8 cellular contexts compared by ENCODE assay signal in genomic region chr19:17469371-17470203, GRCh38. TPM values are rescaled to one million over a fixed set of nuclear protein-coding genes. Genes with fewer than 3 reads are reported as not detected.
DNase-seq lines count a peak whose midpoint lies in the region; ATAC-seq and TF ChIP-seq lines count a peak whose summit lies in the region.

No MANE protein-coding gene starts in this region.

- H3K4me1 Mint-ChIP-seq in HFFc6 (ENCODE audit: low read depth) (peaks cover 44% of the 10 kb centered on the region), T-cell (peaks cover 29 to 36% (median 35%) of the 10 kb centered on the region in 3 donors)

- DNase-seq in HFFc6 (peak; percentile 89), NCI-H1092 (lab: John Stamatoyannopoulos, UW) (peak; percentile 67), T-cell (peak; percentile 85 to 98 (median 95)), amniotic stem cell (lab: John Stamatoyannopoulos, UW) (peak; percentile 90), left ventricle myocardium inferior (peak; percentile 95), psoas muscle (peak; percentile 95 to 98), ureter (ENCODE audit: low spot score) (peak; percentile 97)

- H3K9me3 ChIP-seq in left ventricle myocardium inferior (replicated peaks) (no peaks in the 10 kb centered on the region), psoas muscle (no peaks in the 10 kb centered on the region)

- H3K27me3 Mint-ChIP-seq in HFFc6 (ENCODE audit: insufficient read depth) (no peaks in the 10 kb centered on the region; the same call in 1 of the 2 replicates), T-cell (no peaks in the 10 kb centered on the region)

- TF ChIP-seq CTCF in HFFc6 (IDR thresholded peaks at IDR 0.05) (no peak), left ventricle myocardium inferior (IDR thresholded peaks at IDR 0.05; ENCODE audit: borderline replicate concordance) (no peak), psoas muscle (IDR thresholded peaks at IDR 0.05) (no peak)

- H3K27me3 ChIP-seq in left ventricle myocardium inferior (ENCODE audit: low read depth), result no peaks in the 10 kb centered on the region
- no peaks in the 10 kb centered on the region for H3K27me3 ChIP-seq in psoas muscle (ENCODE audit: insufficient read depth in 3 of 3, low read length in 2 of 3)

- POLR2A ChIA-PET in T-cell (lab: Charles Lee), result interaction anchor here in 1 of 2 donors (0.5 kb wide), 1 partner anchor 76 kb away, joined by 6 read pairs; no protein-coding TSS in a partner anchor

- intact Hi-C loops in left ventricle myocardium inferior (cut with micrococcal nuclease) (loop anchor here (2.0 kb wide), 1 partner anchor 41 kb away; the partner anchor contains the start of gene PGLS), psoas muscle (cut with DNase I) (loop anchor here (5.0 kb wide), 1 partner anchor 122 kb away; no protein-coding TSS in a partner anchor)

- H3K36me3 ChIP-seq in left ventricle myocardium inferior (peaks cover 13% of the 10 kb centered on the region), psoas muscle (ENCODE audit: insufficient read depth in 1 of 2, low read depth in 1 of 2) (peaks cover 0 to 4% of the 10 kb centered on the region in 2 donors)

- H3K4me3 Mint-ChIP-seq in HFFc6 (peak overlapping the region; percentile 97), T-cell (peak overlapping the region; percentile 92 to 98 (median 92))

- H3K4me1 ChIP-seq in left ventricle myocardium inferior (peaks cover 64% of the 10 kb centered on the region), psoas muscle (peaks cover 35% of the 10 kb centered on the region)

- CTCF ChIA-PET in T-cell (lab: Charles Lee), result interaction anchor here in 1 of 2 donors (0.6 kb wide), 1 partner anchor 170 kb away, joined by 3 read pairs; no protein-coding TSS in a partner anchor

- whole genome bisulfite sequencing in psoas muscle, 3 donors, result 0 to 1% (median 1%) methylated on average over 39 to 45 of the region's 45 CpGs

- H3K9me3 Mint-ChIP-seq in HFFc6 (no peaks in the 10 kb centered on the region), T-cell (no peaks in the 10 kb centered on the region)

- H3K27ac Mint-ChIP-seq in HFFc6 (peak overlapping the region; percentile 93), T-cell (peak overlapping the region; percentile 88 to 96)

- peak; percentile 82 to 87 (median 82) for ATAC-seq in T-cell (replicated peaks in 1 of 4)
- ATAC-seq in psoas muscle, result peak; percentile 75 to 81 (median 76)

- H3K27ac ChIP-seq in left ventricle myocardium inferior (replicated peaks) (peak overlapping the region; percentile 97), psoas muscle (peak overlapping the region; percentile 93)

- H3K36me3 Mint-ChIP-seq in HFFc6 (ENCODE audit: low read depth) (no peaks in the 10 kb centered on the region), T-cell (no peaks in the 10 kb centered on the region)

- H3K4me3 ChIP-seq in GM08714 (ENCODE audit: low read length) (peak overlapping the region; percentile 63; the same call in 1 of the 2 replicates), left ventricle myocardium inferior (peak overlapping the region; percentile 93), psoas muscle (peak overlapping the region; percentile 88)

RNA-seq across cellular contexts. Expression of gene SLC27A1, which starts 0.7 kb away (rescaled TPM):
- total RNA-seq in HFFc6 (2021; fragmentation: NEBNext Ultra II Directional; extraction: Animal tissue kit (Norgen Biotek cat#: 25700)), result 10 to 100 TPM; 11.5 to 14.9 (median 13.6) TPM
- total RNA-seq in T-cell, result 10 to 100 TPM in 3 of 5 donors, 1 to 10 TPM in 2; 5.9 to 13.3 (median 10.5) TPM
- 59.3 TPM for total RNA-seq in left ventricle myocardium inferior
- total RNA-seq in psoas muscle, result 10 to 100 TPM; 18.4 to 40.1 (median 27.9) TPM
- 10 to 100 TPM; 11.8 to 30.6 (median 24.1) TPM for polyA plus RNA-seq in psoas muscle
- 17.1 TPM for total RNA-seq in ureter

RNA-seq across cellular contexts. Expression of gene NXNL1, which starts 8.9 kb away (rescaled TPM):
- not detected for total RNA-seq in HFFc6 (2021; fragmentation: NEBNext Ultra II Directional; extraction: Animal tissue kit (Norgen Biotek cat#: 25700))
- total RNA-seq in T-cell (not detected), left ventricle myocardium inferior (0.33 TPM), psoas muscle (1 to 10 TPM in 1 of 4 donors, under 1 TPM in 3; 0.43 to 1.0 (median 0.72) TPM), ureter (not detected)
- under 1 TPM in 2 of 3 donors, not detected in 1; 0.14 to 0.64 TPM for polyA plus RNA-seq in psoas muscle

RNA-seq across cellular contexts. Expression of gene TMEM221, which starts 21.1 kb away (rescaled TPM):
- not detected for total RNA-seq in HFFc6 (2021; fragmentation: NEBNext Ultra II Directional; extraction: Animal tissue kit (Norgen Biotek cat#: 25700))
- not detected for total RNA-seq in T-cell
- total RNA-seq in left ventricle myocardium inferior, result 0.14 TPM
- under 1 TPM in 1 of 4 donors, not detected in 3; 0.39 TPM for total RNA-seq in psoas muscle
- polyA plus RNA-seq in psoas muscle, result under 1 TPM in 2 of 3 donors, not detected in 1; 0.04 to 0.25 TPM
- 0.31 TPM for total RNA-seq in ureter

RNA-seq across cellular contexts. Expression of gene PGLS, which starts 41.9 kb away (rescaled TPM):
- total RNA-seq in HFFc6 (2021; fragmentation: NEBNext Ultra II Directional; extraction: Animal tissue kit (Norgen Biotek cat#: 25700)), result 100 to 1,000 TPM in 1 of 6 experiments, 10 to 100 TPM in 5; 90.6 to 101 (median 95.2) TPM
- 100 to 1,000 TPM in 1 of 5 donors, 10 to 100 TPM in 4; 46.2 to 103 (median 77.5) TPM for total RNA-seq in T-cell
- 19.9 TPM for total RNA-seq in left ventricle myocardium inferior
- 10 to 100 TPM; 14.8 to 17.3 (median 16.3) TPM for total RNA-seq in psoas muscle
- polyA plus RNA-seq in psoas muscle, result 10 to 100 TPM; 11.7 to 53.5 (median 18.3) TPM
- 91.7 TPM for total RNA-seq in ureter

RNA-seq across cellular contexts. Expression of gene MVB12A, which starts 49.7 kb away (rescaled TPM):
- 10 to 100 TPM; 45.2 to 49.2 (median 47.2) TPM for total RNA-seq in HFFc6 (2021; fragmentation: NEBNext Ultra II Directional; extraction: Animal tissue kit (Norgen Biotek cat#: 25700))
- total RNA-seq in T-cell, result 10 to 100 TPM; 21.0 to 41.4 (median 35.3) TPM
- 19.6 TPM for total RNA-seq in left ventricle myocardium inferior
- total RNA-seq in psoas muscle, result 10 to 100 TPM; 15.6 to 23.7 (median 18.9) TPM
- polyA plus RNA-seq in psoas muscle, result 10 to 100 TPM; 29.4 to 79.7 (median 43.1) TPM
- total RNA-seq in ureter, result 33.0 TPM

Comparison
In these comparisons a context has a peak if more than half of its experiments do, and no peak if none do; other contexts are left out.
1. Peak in every context shown above with its lines: DNase-seq, ATAC-seq, H3K4me3 ChIP-seq and H3K27ac ChIP-seq.